Comparison of ENCODE assay signal across 6 cellular contexts in genomic region chr9:118109542-118109941, GRCh38.
"Had no signal": no experiment of that assay in that cellular context is flagged by ENCODE, and none has a peak within 500 bp of the region (broad histone marks: within the 10 kb centered on the region; RNA-seq: fewer than 3 reads in every experiment).

No MANE protein-coding gene starts in this region.

- H3K4me3 Mint-ChIP-seq: H9 had no signal

- ATAC-seq: K562 had no signal

- H3K4me3 ChIP-seq: K562 had no signal

- H3K9me3 Mint-ChIP-seq: H9 had no signal

- DNase-seq: GOT3, H9, HCEC 1CT, IMR-90, KG1 had no signal
